ENCODE assay signal across 16 cellular contexts in the genomic region with DNA sequence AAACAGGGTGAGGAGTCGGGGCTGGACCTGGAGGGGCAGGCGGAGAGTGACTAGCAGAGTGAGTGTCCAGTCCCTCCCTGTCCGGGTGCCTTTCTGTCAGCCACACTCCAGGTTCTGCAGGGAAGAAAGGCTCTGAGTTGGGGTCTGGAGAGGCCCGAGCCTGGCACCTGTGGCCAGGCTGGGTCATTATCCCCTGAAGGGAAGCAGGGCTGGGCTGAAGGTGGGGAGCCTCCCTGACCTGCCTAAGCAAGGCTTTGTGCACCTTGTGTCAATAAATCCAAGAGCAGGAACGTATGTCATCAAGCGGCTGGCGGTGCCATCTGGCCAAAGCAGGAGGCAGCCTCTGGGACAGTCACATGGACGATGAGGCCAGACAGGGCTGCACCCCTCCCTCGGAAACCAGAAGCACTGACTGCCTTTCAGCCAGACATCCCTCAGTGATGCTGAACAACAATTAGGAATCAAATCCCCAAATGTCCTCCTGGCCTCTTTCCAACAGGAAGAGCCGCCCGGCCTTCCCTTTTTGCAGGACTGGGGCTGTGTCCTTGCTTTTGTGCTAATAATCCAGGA.
DNase-seq lines count a peak whose midpoint lies in the region; ATAC-seq and TF ChIP-seq lines count a peak whose summit lies in the region.
"Had no signal": no experiment of that assay in that cellular context is flagged by ENCODE, and none has a peak within 500 bp of the region (broad histone marks: within the 10 kb centered on the region; RNA-seq: fewer than 3 reads in every experiment).

No MANE protein-coding gene starts in this region.

- H3K4me2 ChIP-seq in BLaER1 treated with 17β-estradiol and CSF1 and Interleukin-3, amounts not matched to agents 10 nM and 100 nM = peak overlapping the region in 9 of 11 experiments; percentile 16 to 78 (median 61); a peak in 17 of 22 replicates
- H3K4me2 ChIP-seq in mesendoderm (ENCODE audit: low read length) = no peak overlapping the region

- no peak overlapping the region for H3K4me3 ChIP-seq in BLaER1 treated with 17β-estradiol and CSF1 and Interleukin-3, amounts not matched to agents 10 nM and 100 nM
- H3K4me3 ChIP-seq in WERI-Rb-1 (ENCODE audit: low read depth, low read length) (peak overlapping the region; percentile 28), mesendoderm (ENCODE audit: low read length) (no peak overlapping the region), lower leg skin (ENCODE audit: low read depth, poor library complexity, severe bottlenecking) (no peak overlapping the region)
- H3K4me3 ChIP-seq: ovary had no signal

- H3K79me1 ChIP-seq in mesendoderm (ENCODE audit: low read length) = no peaks in the 10 kb centered on the region

- no peak overlapping the region for H3K23ac ChIP-seq in mesendoderm (ENCODE audit: low read length)

- H3K27me3 ChIP-seq in BLaER1 treated with 17β-estradiol and CSF1 and Interleukin-3, amounts not matched to agents 10 nM and 100 nM = peaks cover 17 to 48% (median 31%) of the 10 kb centered on the region in 11 experiments
- no peaks in the 10 kb centered on the region for H3K27me3 ChIP-seq in WERI-Rb-1 (ENCODE audit: insufficient read depth, low read depth, severe bottlenecking)
- no peaks in the 10 kb centered on the region for H3K27me3 ChIP-seq in mesendoderm (ENCODE audit: insufficient read depth, low read length, poor library complexity)
- H3K27me3 ChIP-seq: ovary had no signal

- no peak overlapping the region for H3K18ac ChIP-seq in mesendoderm (ENCODE audit: low read length)

- no peak overlapping the region for H2BK15ac ChIP-seq in mesendoderm (replicated peaks; ENCODE audit: low read depth)

- H2BK5ac ChIP-seq in mesendoderm (ENCODE audit: low read length) = no peak overlapping the region

- H3K9ac ChIP-seq in BLaER1 treated with 17β-estradiol and CSF1 and Interleukin-3, amounts not matched to agents 10 nM and 100 nM = no peak overlapping the region
- peak overlapping the region; percentile 18 for H3K9ac ChIP-seq in mesendoderm (ENCODE audit: low read length)

- H4K20me1 ChIP-seq in BLaER1 treated with 17β-estradiol and CSF1 and Interleukin-3, amounts not matched to agents 10 nM and 100 nM = peaks cover 0 to 28% (median 0%) of the 10 kb centered on the region in 11 experiments; a peak in 9 of 22 replicates

- no peaks in the 10 kb centered on the region for H3K36me3 ChIP-seq in BLaER1 treated with 17β-estradiol and CSF1 and Interleukin-3, amounts not matched to agents 10 nM and 100 nM
- no peaks in the 10 kb centered on the region for H3K36me3 ChIP-seq in WERI-Rb-1
- no peaks in the 10 kb centered on the region for H3K36me3 ChIP-seq in mesendoderm (ENCODE audit: control insufficient read depth, insufficient read depth, low read length)
- H3K36me3 ChIP-seq: ovary had no signal

- no CpG with 5 or more reads among the region's 11 CpGs for WGBS in mesendoderm (ENCODE audit: extremely low coverage, insufficient coverage, low lambda C conversion rate)
- WGBS in lower leg skin, 2 donors = 43 to 50% methylated on average over 11 of the region's 11 CpGs

- DNase-seq in HT-29 (ENCODE audit: low spot score) (peak; percentile 94), WERI-Rb-1 (peak; percentile 94), mesendoderm (no peak), NK-92 (lab: John Stamatoyannopoulos, UW; ENCODE audit: unreplicated experiment) (no peak), NCI-H1048 (lab: John Stamatoyannopoulos, UW) (no peak), lower leg skin (ENCODE audit: low spot score in 2 of 2) (no peak)
- DNase-seq: activated CD4-positive, CD25-positive, alpha-beta regulatory T cell; activated CD8-positive, alpha-beta memory T cell treated with anti-CD3 and anti-CD28 coated beads, Interleukin-2, amount 50 U/mL, for 48 hours; activated naive CD4-positive, alpha-beta T cell treated with anti-CD3 and anti-CD28 coated beads for 36 hours; midbrain; MM.1S; NCI-H2081 treated with DMSO at 0.1 percent for 48 hours; ovary; T-cell had no signal

- peak overlapping the region; percentile 57 for H3K56ac ChIP-seq in mesendoderm (ENCODE audit: low read length)

- H3K79me2 ChIP-seq in mesendoderm (ENCODE audit: control insufficient read depth, insufficient read depth, low read length) = no peaks in the 10 kb centered on the region

- H4K5ac ChIP-seq in mesendoderm (ENCODE audit: low read length) = no peak overlapping the region

- H3K4ac ChIP-seq in mesendoderm (ENCODE audit: low read depth, low read length) = no peak overlapping the region

- no peak overlapping the region for H3K27ac ChIP-seq in BLaER1 treated with 17β-estradiol and CSF1 and Interleukin-3, amounts not matched to agents 10 nM and 100 nM
- peak overlapping the region; percentile 96 for H3K27ac ChIP-seq in WERI-Rb-1
- no peak overlapping the region for H3K27ac ChIP-seq in mesendoderm (ENCODE audit: low read depth, low read length)
- H3K27ac ChIP-seq: ovary had no signal

- H2BK120ac ChIP-seq in mesendoderm (ENCODE audit: low read depth, low read length) = no peak overlapping the region

- TF ChIP-seq CTCF in WERI-Rb-1 (IDR thresholded peaks at IDR 0.05; ENCODE audit: low read depth, low read length) = no peak
- TF ChIP-seq CTCF in lower leg skin (IDR thresholded peaks at IDR 0.05) = no peak

- no peak overlapping the region for H4K8ac ChIP-seq in mesendoderm (ENCODE audit: low read depth, low read length)

- ATAC-seq in HG03354 (IDR thresholded peaks at IDR 0.05; ENCODE audit: poor library complexity, severe bottlenecking, unreplicated experiment) = no peak
- ATAC-seq: T-cell had no signal

- H3K9me3 ChIP-seq in BLaER1 treated with 17β-estradiol and CSF1 and Interleukin-3, amounts not matched to agents 10 nM and 100 nM (replicated peaks in 1 of 11) = no peaks in the 10 kb centered on the region
- no peaks in the 10 kb centered on the region for H3K9me3 ChIP-seq in WERI-Rb-1 (ENCODE audit: severe bottlenecking)
- H3K9me3 ChIP-seq: ovary had no signal

- intact Hi-C loops in lower leg skin (cut with DNase I; ENCODE audit: low total_unique reads) = no loop called here

- no peak for TF ChIP-seq POLR2A in lower leg skin (IDR thresholded peaks at IDR 0.05)

- peaks cover 0 to 46% (median 21%) of the 10 kb centered on the region in 10 experiments; a peak in 16 of 20 replicates for H3K4me1 ChIP-seq in BLaER1 treated with 17β-estradiol and CSF1 and Interleukin-3, amounts not matched to agents 10 nM and 100 nM
- no peaks in the 10 kb centered on the region for H3K4me1 ChIP-seq in mesendoderm (ENCODE audit: control insufficient read depth, low read depth, low read length)

- no peak overlapping the region for H2AK5ac ChIP-seq in mesendoderm (ENCODE audit: low read length)

Comparison
In these comparisons a context has a peak if more than half of its experiments do, and no peak if none do; other contexts are left out.
1. DNase-seq: peak in HT-29 (single experiment) and WERI-Rb-1 (single experiment); none in mesendoderm (single experiment), NK-92 (single experiment), NCI-H1048 (single experiment) and lower leg skin (0 of 2).